8 cellular contexts compared by ENCODE assay signal in the genomic region with DNA sequence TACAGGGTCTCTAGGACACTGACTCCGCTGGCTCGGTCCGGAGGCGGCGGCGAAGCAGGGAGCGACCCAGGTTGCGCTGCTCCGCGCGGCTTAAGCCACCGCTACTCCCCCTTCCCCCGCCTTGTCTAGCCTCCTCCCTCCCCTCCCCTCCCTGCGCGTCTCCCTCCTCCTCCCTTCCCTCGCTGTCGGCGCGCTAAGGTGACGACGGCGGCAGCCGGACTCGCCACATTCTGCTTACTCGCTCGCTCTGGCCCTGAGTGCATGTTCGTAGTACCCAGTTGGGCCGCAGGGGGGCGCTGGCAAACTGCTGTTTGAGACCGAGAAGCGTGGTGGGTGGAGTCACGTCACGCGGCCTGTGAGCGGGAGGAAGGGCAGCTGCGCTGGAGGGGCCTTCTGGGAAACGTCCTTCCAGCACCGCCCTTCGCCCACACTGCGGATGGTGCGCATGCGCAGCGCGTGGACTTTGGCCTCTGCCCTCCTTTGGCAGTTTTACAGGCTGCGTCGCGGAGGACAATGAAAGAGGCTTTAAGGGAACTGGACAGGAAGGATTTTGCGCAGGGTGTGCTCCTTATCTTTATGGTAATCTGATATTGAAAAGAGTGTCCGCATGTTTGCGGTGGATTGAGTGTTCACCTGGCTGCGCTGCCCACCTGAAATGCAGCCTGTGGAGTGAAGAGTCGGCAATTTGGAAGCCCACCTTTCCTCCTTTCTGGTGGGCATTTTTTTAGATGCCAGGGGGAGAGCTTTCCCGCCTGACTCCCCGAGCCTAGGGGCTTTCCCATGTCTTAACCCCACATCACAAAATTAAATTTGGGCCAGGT. TPM values are rescaled to one million over a fixed set of nuclear protein-coding genes. Genes with fewer than 3 reads are reported as not detected.
A peak's percentile ranks its signal among the peaks of the same experiment; 100 is the strongest.
DNase-seq lines count a peak whose midpoint lies in the region; ATAC-seq and TF ChIP-seq lines count a peak whose summit lies in the region.

A gene with protein sequence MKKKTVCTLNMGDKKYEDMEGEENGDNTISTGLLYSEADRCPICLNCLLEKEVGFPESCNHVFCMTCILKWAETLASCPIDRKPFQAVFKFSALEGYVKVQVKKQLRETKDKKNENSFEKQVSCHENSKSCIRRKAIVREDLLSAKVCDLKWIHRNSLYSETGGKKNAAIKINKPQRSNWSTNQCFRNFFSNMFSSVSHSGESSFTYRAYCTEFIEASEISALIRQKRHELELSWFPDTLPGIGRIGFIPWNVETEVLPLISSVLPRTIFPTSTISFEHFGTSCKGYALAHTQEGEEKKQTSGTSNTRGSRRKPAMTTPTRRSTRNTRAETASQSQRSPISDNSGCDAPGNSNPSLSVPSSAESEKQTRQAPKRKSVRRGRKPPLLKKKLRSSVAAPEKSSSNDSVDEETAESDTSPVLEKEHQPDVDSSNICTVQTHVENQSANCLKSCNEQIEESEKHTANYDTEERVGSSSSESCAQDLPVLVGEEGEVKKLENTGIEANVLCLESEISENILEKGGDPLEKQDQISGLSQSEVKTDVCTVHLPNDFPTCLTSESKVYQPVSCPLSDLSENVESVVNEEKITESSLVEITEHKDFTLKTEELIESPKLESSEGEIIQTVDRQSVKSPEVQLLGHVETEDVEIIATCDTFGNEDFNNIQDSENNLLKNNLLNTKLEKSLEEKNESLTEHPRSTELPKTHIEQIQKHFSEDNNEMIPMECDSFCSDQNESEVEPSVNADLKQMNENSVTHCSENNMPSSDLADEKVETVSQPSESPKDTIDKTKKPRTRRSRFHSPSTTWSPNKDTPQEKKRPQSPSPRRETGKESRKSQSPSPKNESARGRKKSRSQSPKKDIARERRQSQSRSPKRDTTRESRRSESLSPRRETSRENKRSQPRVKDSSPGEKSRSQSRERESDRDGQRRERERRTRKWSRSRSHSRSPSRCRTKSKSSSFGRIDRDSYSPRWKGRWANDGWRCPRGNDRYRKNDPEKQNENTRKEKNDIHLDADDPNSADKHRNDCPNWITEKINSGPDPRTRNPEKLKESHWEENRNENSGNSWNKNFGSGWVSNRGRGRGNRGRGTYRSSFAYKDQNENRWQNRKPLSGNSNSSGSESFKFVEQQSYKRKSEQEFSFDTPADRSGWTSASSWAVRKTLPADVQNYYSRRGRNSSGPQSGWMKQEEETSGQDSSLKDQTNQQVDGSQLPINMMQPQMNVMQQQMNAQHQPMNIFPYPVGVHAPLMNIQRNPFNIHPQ (N-terminal part only) (minus strand): TSS at position 107 of the 821 bp plus-strand sequence. CDS start 26,407 bp downstream, outside the sequence.

- H3K27ac ChIP-seq in 22Rv1 (peak within 1 kb of the TSS; percentile 100), hepatocyte (peak within 1 kb of the TSS; percentile 99)

- no peaks in the 10 kb centered on the region for H3K9me2 ChIP-seq in hepatocyte (replicated peaks; ENCODE audit: insufficient read depth)

- peaks cover 26% of the 10 kb centered on the region for H3K4me1 ChIP-seq in hepatocyte (ENCODE audit: insufficient read depth)

- H3K4me3 ChIP-seq in hepatocyte = peak within 1 kb of the TSS; percentile 70

- peaks cover 39% of the 10 kb centered on the region for H3K79me2 ChIP-seq in hepatocyte

- H3K9me3 ChIP-seq in hepatocyte (ENCODE audit: low read depth) = no peaks in the 10 kb centered on the region

- no peaks in the 10 kb centered on the region for H3K36me3 ChIP-seq in hepatocyte (replicated peaks; ENCODE audit: insufficient read depth, low read depth)

- WGBS in hepatocyte (ENCODE audit: low lambda C conversion rate, missing lambda C conversion rate) = 4% methylated on average over 47 of the region's 54 CpGs

- peak within 1 kb of the TSS; percentile 83 for H2AFZ ChIP-seq in hepatocyte

- peaks cover 37% of the 10 kb centered on the region for H4K20me1 ChIP-seq in hepatocyte (ENCODE audit: insufficient read depth, poor library complexity, severe bottlenecking)

- ATAC-seq in GM18511 (IDR thresholded peaks at IDR 0.05; ENCODE audit: unreplicated experiment) (peak; percentile 74), HG03039 (IDR thresholded peaks at IDR 0.05; ENCODE audit: unreplicated experiment) (peak; percentile 69)

- H3K27me3 ChIP-seq in hepatocyte = no peaks in the 10 kb centered on the region

- DNase-seq in NCI-H2081 (lab: John Stamatoyannopoulos, UW) (peak; percentile 99), T1000 (lab: John Stamatoyannopoulos, UW) (peak; percentile 100), astrocyte of the hippocampus (ENCODE audit: low read depth, low spot score) (peak; percentile 100), hepatocyte (ENCODE audit: low spot score) (peak; percentile 100), renal cortical epithelial cell (ENCODE audit: low read depth) (peak; percentile 99)

- TF ChIP-seq CTCF in 22Rv1 (IDR thresholded peaks at IDR 0.05) = peak; percentile 99
- TF ChIP-seq CTCF in hepatocyte (IDR thresholded peaks at IDR 0.05; ENCODE audit: poor library complexity) = peak; percentile 99

- H3K4me2 ChIP-seq in hepatocyte = peak within 1 kb of the TSS; percentile 85

RNA-seq across cellular contexts. Expression of the gene that starts here (rescaled TPM):
- total RNA-seq in hepatocyte (102 and 123 TPM in 2 replicates), renal cortical epithelial cell (28.7 and 95.3 TPM in 2 replicates)
- polyA plus RNA-seq in hepatocyte = 47.6 and 49.7 TPM in 2 replicates

Comparison
In these comparisons a context has a peak if more than half of its experiments do, and no peak if none do; other contexts are left out.
1. Peak in every context shown above with its lines: DNase-seq, ATAC-seq, H3K4me3 ChIP-seq and H3K27ac ChIP-seq.